13 cellular contexts compared by ENCODE assay signal in the genomic region with DNA sequence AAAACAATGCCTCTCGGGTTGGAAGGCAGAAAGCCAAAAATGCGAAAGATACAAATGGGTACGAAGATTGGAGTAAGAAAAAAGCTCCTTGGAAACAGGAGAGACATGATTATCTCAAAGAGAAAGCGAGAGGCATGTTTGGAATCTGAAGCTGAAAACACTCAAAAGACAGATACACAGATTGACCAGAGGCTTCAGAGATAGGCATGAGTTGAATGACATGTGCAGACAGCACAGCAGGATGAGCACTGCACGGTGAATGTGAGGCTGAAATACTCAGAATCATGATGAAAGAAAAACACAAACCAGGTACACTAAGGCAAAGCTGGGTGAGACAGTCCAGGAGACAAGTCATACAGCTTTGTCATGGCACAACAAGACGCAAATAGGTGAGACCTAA. TPM values are rescaled to one million over a fixed set of nuclear protein-coding genes. Genes with fewer than 3 reads are reported as not detected.
DNase-seq lines count a peak whose midpoint lies in the region; ATAC-seq, FAIRE-seq and TF ChIP-seq lines count a peak whose summit lies in the region.
"Had no signal": no experiment of that assay in that cellular context is flagged by ENCODE, and none has a peak within 500 bp of the region (broad histone marks: within the 10 kb centered on the region; RNA-seq: fewer than 3 reads in every experiment).

No MANE protein-coding gene starts in this region.

- H3K27me3 ChIP-seq in CD8-positive, alpha-beta T cell (ENCODE audit: insufficient read depth, low read length): no peaks in the 10 kb centered on the region
- H3K27me3 ChIP-seq in K562 (ENCODE audit: control insufficient read depth in 2 of 2, insufficient read depth in 2 of 2, low read length in 2 of 2) (no peaks in the 10 kb centered on the region), mesenchymal stem cell (ENCODE audit: control insufficient read depth in 1 of 2, insufficient read depth in 1 of 2, low read length in 2 of 2) (no peaks in the 10 kb centered on the region)
- H3K27me3 ChIP-seq: ascending aorta, esophagus muscularis mucosa had no signal

- peaks cover 33% of the 10 kb centered on the region for H3K9me3 Mint-ChIP-seq in CD8-positive, alpha-beta T cell

- no peak for TF ChIP-seq POLR2A in K562 (conservative IDR thresholded peaks at IDR 0.05)

- POLR2A ChIA-PET in CD8-positive, alpha-beta T cell (lab: Charles Lee): interaction anchor here (0.6 to 2.8 kb wide), 4 partner anchors 10 to 233 kb away, joined by 3 to 13 read pairs (median 3); no protein-coding TSS in a partner anchor
- POLR2A ChIA-PET in K562 (lab: Yijun Ruan, JAX): interaction anchor here (1.2 to 2.9 kb wide), 2 partner anchors 9 to 50 kb away, joined by 4 to 12 read pairs; no protein-coding TSS in a partner anchor

- H3K4me3 ChIP-seq in CD8-positive, alpha-beta T cell (ENCODE audit: low read depth, low read length): no peak overlapping the region
- H3K4me3 ChIP-seq in K562: no peak overlapping the region
- H3K4me3 ChIP-seq in mesenchymal stem cell (ENCODE audit: insufficient read depth in 1 of 2, low read depth in 1 of 2, low read length in 2 of 2): no peak overlapping the region
- H3K4me3 ChIP-seq: ascending aorta, esophagus muscularis mucosa had no signal

- no peak overlapping the region for H2BK12ac ChIP-seq in mesenchymal stem cell (ENCODE audit: low read length in 2 of 2)

- H4K91ac ChIP-seq in mesenchymal stem cell (ENCODE audit: low read length): no peak overlapping the region

- FAIRE-seq in HTR-8/SVneo (lab: Jason Lieb, UNC) (no peak), K562 (lab: Jason Lieb, UNC) (no peak), frontal cortex (lab: Jason Lieb, UNC) (no peak)

- no peak overlapping the region for H3K4me3 Mint-ChIP-seq in CD8-positive, alpha-beta T cell

- H3K4me1 ChIP-seq in CD8-positive, alpha-beta T cell (ENCODE audit: insufficient read depth, low read length): no peaks in the 10 kb centered on the region
- no peaks in the 10 kb centered on the region for H3K4me1 ChIP-seq in K562 (replicated peaks in 1 of 2; ENCODE audit: control insufficient read depth in 2 of 2, insufficient read depth in 2 of 2, low read length in 2 of 2)
- peaks cover 3% of the 10 kb centered on the region for H3K4me1 ChIP-seq in mesenchymal stem cell (ENCODE audit: control insufficient read depth, insufficient read depth, low read depth, low read length)
- H3K4me1 ChIP-seq: ascending aorta, esophagus muscularis mucosa had no signal

- BruUV-seq in K562 (replicated peaks; lab: Mats Ljungman, UMichigan): no TSS peak

- intact Hi-C loops in CD8-positive, alpha-beta T cell (cut with DNase I, micrococcal nuclease): no loop called here
- intact Hi-C loops in K562 (cut with micrococcal nuclease): no loop called here

- peaks cover 10% of the 10 kb centered on the region for H3K79me1 ChIP-seq in mesenchymal stem cell (replicated peaks; ENCODE audit: low read length, poor library complexity, severe bottlenecking)

- no peaks in the 10 kb centered on the region for H3K9me1 ChIP-seq in K562 (ENCODE audit: control insufficient read depth, insufficient read depth, low read length)

- H3K27me3 Mint-ChIP-seq in CD8-positive, alpha-beta T cell (ENCODE audit: low read depth): no peaks in the 10 kb centered on the region
- H3K27me3 Mint-ChIP-seq: T-cell had no signal

- no peak overlapping the region for H2BK5ac ChIP-seq in mesenchymal stem cell (ENCODE audit: low read depth, low read length, poor library complexity, severe bottlenecking)

- no peak for TF ChIP-seq RAD21 in K562 (CRISPR knock-in tag; conservative IDR thresholded peaks at IDR 0.05 in 1 of 2, IDR thresholded peaks at IDR 0.05 in 1 of 2)

- WGBS in K562 (ENCODE audit: insufficient coverage, low coverage, missing lambda C conversion rate): 79% methylated on average over 6 of the region's 6 CpGs
- 82% methylated on average over 5 of the region's 6 CpGs for WGBS in mesenchymal stem cell

- in situ Hi-C loops in K562 (cut with MboI): no loop called here

- no peak overlapping the region for H3K4ac ChIP-seq in mesenchymal stem cell (ENCODE audit: low read depth in 1 of 2, low read length in 2 of 2)

- H4K20me1 ChIP-seq in K562 (replicated peaks; ENCODE audit: control insufficient read depth, insufficient read depth, low read length): no peaks in the 10 kb centered on the region

- H3K27ac ChIP-seq in CD8-positive, alpha-beta T cell (ENCODE audit: low read depth, low read length): no peak overlapping the region
- H3K27ac ChIP-seq in K562 (ENCODE audit: extremely low read depth, low read depth, low read length) (no peak overlapping the region), mesenchymal stem cell (ENCODE audit: low read length, poor library complexity, severe bottlenecking) (peak overlapping the region; percentile 78)
- H3K27ac ChIP-seq: ascending aorta, esophagus muscularis mucosa had no signal

- H3K9ac ChIP-seq in K562 (ENCODE audit: insufficient read depth in 1 of 2, low read depth in 2 of 2, low read length in 2 of 2) (no peak overlapping the region), mesenchymal stem cell (ENCODE audit: low read length) (no peak overlapping the region)

- H3K36me3 ChIP-seq in CD8-positive, alpha-beta T cell (ENCODE audit: insufficient read depth, low read length): peaks cover 26% of the 10 kb centered on the region
- peaks cover 62% of the 10 kb centered on the region for H3K36me3 ChIP-seq in K562 (ENCODE audit: control insufficient read depth, insufficient read depth, low read length)
- H3K36me3 ChIP-seq in mesenchymal stem cell (ENCODE audit: control insufficient read depth in 1 of 2, insufficient read depth in 2 of 2, low read depth in 1 of 2, low read length in 2 of 2): peaks cover 15 to 38% of the 10 kb centered on the region in 2 experiments

- H2BK15ac ChIP-seq in mesenchymal stem cell (ENCODE audit: low read depth, poor library complexity, severe bottlenecking): no peak overlapping the region

- no peak overlapping the region for H2BK120ac ChIP-seq in mesenchymal stem cell (ENCODE audit: low read depth, low read length)

- peaks cover 8% of the 10 kb centered on the region for H3K9me3 ChIP-seq in CD8-positive, alpha-beta T cell (ENCODE audit: low read length)
- peaks cover 12% of the 10 kb centered on the region for H3K9me3 ChIP-seq in K562 (replicated peaks; ENCODE audit: control insufficient read depth, insufficient read depth, low read depth, low read length)
- no peaks in the 10 kb centered on the region for H3K9me3 ChIP-seq in mesenchymal stem cell (ENCODE audit: control insufficient read depth, low read length)
- H3K9me3 ChIP-seq: esophagus muscularis mucosa had no signal

- no peak overlapping the region for H3K14ac ChIP-seq in mesenchymal stem cell (ENCODE audit: low read length in 2 of 2)

- ATAC-seq in CD8-positive, alpha-beta T cell: no peak
- ATAC-seq in K562: no peak
- no peak for ATAC-seq in GM19035 (IDR thresholded peaks at IDR 0.05; ENCODE audit: unreplicated experiment)
- no peak for ATAC-seq in GM21717 (IDR thresholded peaks at IDR 0.05; ENCODE audit: unreplicated experiment)
- no peak for ATAC-seq in HG03280 (IDR thresholded peaks at IDR 0.05; ENCODE audit: unreplicated experiment)
- ATAC-seq: T-cell had no signal

- no peak overlapping the region for H3K4me2 ChIP-seq in K562 (ENCODE audit: insufficient read depth, low read length)
- no peak overlapping the region for H3K4me2 ChIP-seq in mesenchymal stem cell (ENCODE audit: low read length, poor library complexity, severe bottlenecking)

- TF ChIP-seq CTCF in CD8-positive, alpha-beta T cell (IDR thresholded peaks at IDR 0.05): no peak
- no peak for TF ChIP-seq CTCF in K562 (IDR thresholded peaks at IDR 0.05 in 2 of 3, conservative IDR thresholded peaks at IDR 0.05 in 1 of 3; ENCODE audit: insufficient read depth in 2 of 3, low read depth in 1 of 3, low read length in 3 of 3)

- no peak for DNase-seq in CD8-positive, alpha-beta T cell
- peak; percentile 31 for DNase-seq in HTR-8/SVneo (ENCODE audit: insufficient read length, low spot score)
- DNase-seq in K562 (ENCODE audit: extremely low read depth in 1 of 4, low spot score in 3 of 4): no peak
- peak; percentile 7 for DNase-seq in mesenchymal stem cell
- no peak for DNase-seq in frontal cortex (ENCODE audit: low spot score in 2 of 2)
- DNase-seq: activated CD8-positive, alpha-beta memory T cell treated with anti-CD3 and anti-CD28 coated beads for 24 hours; NCI-H2171 treated with DMSO at 0.1 percent for 48 hours; T-cell had no signal

- H2AK5ac ChIP-seq in mesenchymal stem cell (ENCODE audit: low read length, severe bottlenecking): no peak overlapping the region

- no peak overlapping the region for H3K23ac ChIP-seq in mesenchymal stem cell (ENCODE audit: low read length in 2 of 2)

- peak overlapping the region; percentile 58 for H3K27ac Mint-ChIP-seq in CD8-positive, alpha-beta T cell

- no peak overlapping the region for H2AFZ ChIP-seq in K562 (ENCODE audit: low read depth, low read length)
- H2AFZ ChIP-seq in mesenchymal stem cell (ENCODE audit: low read depth, low read length): no peak overlapping the region

- peaks cover 38% of the 10 kb centered on the region for H3K4me1 Mint-ChIP-seq in CD8-positive, alpha-beta T cell (ENCODE audit: low read depth)

- no peak overlapping the region for H4K8ac ChIP-seq in mesenchymal stem cell (ENCODE audit: low read length)

- H3K79me2 ChIP-seq in K562 (ENCODE audit: control insufficient read depth, insufficient read depth, low read length): no peaks in the 10 kb centered on the region; the same call in 1 of the 3 replicates

- no peak for TF ChIP-seq EP300 in K562 (IDR thresholded peaks at IDR 0.05; ENCODE audit: low read length)

- H3K18ac ChIP-seq in mesenchymal stem cell (ENCODE audit: low read depth in 1 of 2, low read length in 2 of 2): no peak overlapping the region

- H3K36me3 Mint-ChIP-seq in CD8-positive, alpha-beta T cell: peaks cover 84% of the 10 kb centered on the region

- CTCF ChIA-PET in CD8-positive, alpha-beta T cell (lab: Charles Lee): interaction anchor here (0.6 to 1.6 kb wide), 2 partner anchors 337 to 375 kb away, joined by 3 to 4 read pairs; no protein-coding TSS in a partner anchor
- CTCF ChIA-PET in K562 (lab: Yijun Ruan, JAX; ENCODE audit: low intra/inter-chr PET ratio): no interaction called here

RNA-seq across cellular contexts. Expression of a gene that starts 30.8 kb away (rescaled TPM):
- total RNA-seq in CD8-positive, alpha-beta T cell: 100 to 1,000 TPM; 117 to 119 TPM
- total RNA-seq in K562 (2011; cell fraction: chromatin; rRNA removed; ENCODE audit: low replicate concordance): 12.1 and 64.1 TPM in 2 replicates
- total RNA-seq in K562 (2011; cell fraction: nucleolus; rRNA removed): 15.3 and 18.7 TPM in 2 replicates
- 24.8 and 26.9 TPM in 2 replicates for total RNA-seq in K562 (2011; cell fraction: nucleoplasm; rRNA removed)
- total RNA-seq in K562 (2014; rRNA removed) (26.4 and 29.9 TPM in 2 replicates), K562 (2014; rRNA removed; fragmentation: Illumina TruSeq; extraction: Trizol) (72.9 and 91.0 TPM in 2 replicates), K562 (2015; rRNA removed; fragmentation: Illumina TruSeq; extraction: Trizol) (110 and 121 TPM in 2 replicates), K562 (2021) (51.2 and 52.4 TPM in 2 replicates), frontal cortex (59.1 TPM)
- polyA plus RNA-seq in K562 (2011; rRNA removed) (51.7 and 53.6 TPM in 2 replicates), K562 (2014; fragmentation: Illumina TruSeq; extraction: Trizol) (52.6 and 70.6 TPM in 2 replicates), K562 (2014; fragmentation: Nextera tagmentation; extraction: Ambion mirVana) (10 to 100 TPM; 21.5 to 30.1 TPM), K562 (2014; rRNA removed) (50.3 and 62.0 TPM in 2 replicates)
- 14.6 and 36.7 TPM in 2 replicates for polyA plus RNA-seq in K562 (2011; cell fraction: cytosol; rRNA removed)
- polyA plus RNA-seq in K562 (2011; cell fraction: nucleus; rRNA removed): 32.3 and 54.2 TPM in 2 replicates
- polyA plus RNA-seq in K562 (2012): 52.5 and 58.2 TPM in 2 replicates
- 89.2 and 132 TPM in 2 replicates for polyA minus RNA-seq in K562 (2011; rRNA and poly(A)+ RNA removed)
- 30.2 and 45.1 TPM in 2 replicates for polyA minus RNA-seq in K562 (2011; cell fraction: cytosol; rRNA and poly(A)+ RNA removed)
- 33.1 and 72.0 TPM in 2 replicates for polyA minus RNA-seq in K562 (2011; cell fraction: nucleus; rRNA and poly(A)+ RNA removed)
- 25.5 TPM for polyA plus RNA-seq in mesenchymal stem cell (2013, experiment 1 of 2)
- 27.5 TPM for polyA plus RNA-seq in mesenchymal stem cell (2013, experiment 2 of 2)

Comparison
In these comparisons a context has a peak if more than half of its experiments do, and no peak if none do; other contexts are left out.
1. DNase-seq: peak in HTR-8/SVneo (single experiment) and mesenchymal stem cell (single experiment); none in CD8-positive, alpha-beta T cell (0 of 7), K562 (0 of 4) and frontal cortex (0 of 2).